Comparison of ENCODE assay signal across 8 cellular contexts in the genomic region with DNA sequence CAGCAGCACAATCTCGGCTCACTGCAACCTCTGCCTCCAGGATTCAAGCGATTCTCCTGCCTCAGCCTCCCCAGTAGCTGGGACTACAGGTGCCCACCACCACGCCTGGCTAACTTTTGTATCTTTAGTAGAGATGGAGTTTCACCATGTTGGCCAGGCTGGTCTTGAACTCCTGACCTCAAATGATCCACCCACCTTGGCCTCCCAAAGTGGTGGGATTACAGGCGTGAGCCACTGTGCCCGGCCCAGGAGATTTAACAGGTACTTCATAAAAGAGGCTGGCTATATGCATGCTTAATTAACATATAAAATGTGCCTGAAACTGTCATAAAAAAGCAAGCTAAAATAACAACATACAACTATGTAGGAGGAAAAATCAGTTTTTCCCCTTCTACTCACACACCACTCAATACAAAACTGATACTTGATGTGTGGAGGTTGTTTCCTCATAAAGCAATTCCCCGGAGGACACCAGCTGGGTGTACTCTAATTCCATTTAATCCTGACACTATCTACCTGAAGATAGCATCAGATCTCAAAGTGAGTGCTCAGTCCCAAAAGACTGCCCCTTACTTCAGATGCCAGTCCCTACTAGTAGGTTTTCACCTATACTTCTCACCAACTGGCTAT. TPM values are rescaled to one million over a fixed set of nuclear protein-coding genes. Genes with fewer than 3 reads are reported as not detected.
A peak's percentile ranks its signal among the peaks of the same experiment; 100 is the strongest.
DNase-seq lines count a peak whose midpoint lies in the region; ATAC-seq, FAIRE-seq and TF ChIP-seq lines count a peak whose summit lies in the region.
"Not testable (repeated sequence)": the region's sequence is repeated elsewhere in the genome, so short reads cannot be mapped to it uniquely, and the experiment has no call there.

No MANE protein-coding gene starts in this region.

- H3K9ac ChIP-seq in DND-41 (ENCODE audit: low read depth, low read length); GM12878 (ENCODE audit: control insufficient read depth, insufficient read depth, low read length): not testable (repeated sequence)

- not testable (repeated sequence) for H2AFZ ChIP-seq in DND-41 (ENCODE audit: low read depth, low read length); GM12878 (ENCODE audit: control insufficient read depth, low read depth, low read length)

- H4K20me1 ChIP-seq in DND-41 (ENCODE audit: insufficient read depth, low read length): peaks cover 66% of the 10 kb centered on the region
- not testable (repeated sequence) for H4K20me1 ChIP-seq in GM12878 (ENCODE audit: control insufficient read depth, insufficient read depth)

- H3K36me3 Mint-ChIP-seq in activated CD4-positive, alpha-beta memory T cell treated with anti-CD3 and anti-CD28 coated beads for 36 hours: not testable (repeated sequence)

- not testable (repeated sequence) for DNase-seq in DND-41
- DNase-seq in NCI-H524 treated with DMSO at 0.1 percent for 48 hours (lab: John Stamatoyannopoulos, UW) (peak; percentile 54), GM12878 (ENCODE audit: low read depth, low spot score) (peak; percentile 43)
- peak; percentile 13 for DNase-seq in activated CD4-positive, alpha-beta memory T cell treated with anti-CD3 and anti-CD28 coated beads for 36 hours

- not testable (repeated sequence) for H3K9me3 Mint-ChIP-seq in activated CD4-positive, alpha-beta memory T cell treated with anti-CD3 and anti-CD28 coated beads for 36 hours

- H3K4me1 Mint-ChIP-seq in activated CD4-positive, alpha-beta memory T cell treated with anti-CD3 and anti-CD28 coated beads for 36 hours (ENCODE audit: low read depth): peaks cover 40% of the 10 kb centered on the region

- H3K4me2 ChIP-seq in DND-41 (ENCODE audit: insufficient read depth, low read length): not testable (repeated sequence)
- H3K4me2 ChIP-seq in GM12878 (ENCODE audit: control insufficient read depth, insufficient read depth): peak overlapping the region; percentile 31; the same call in 1 of the 2 replicates

- not testable (repeated sequence) for H3K9me3 ChIP-seq in DND-41 (ENCODE audit: insufficient read depth, low read length, severe bottlenecking); GM12878 (replicated peaks; ENCODE audit: control insufficient read depth, insufficient read depth, low read length)

- intact Hi-C loops in activated CD4-positive, alpha-beta memory T cell treated with anti-CD3 and anti-CD28 coated beads for 36 hours (cut with micrococcal nuclease): loop anchor here (1.0 kb wide), 2 partner anchors 8 to 22 kb away; partner anchors contain the start of gene ANKRD28
- intact Hi-C loops in GM12878 (cut with micrococcal nuclease; ENCODE audit: unreplicated experiment): not testable (repeated sequence)

- not testable (repeated sequence) for TF ChIP-seq RAD21 in GM12878 (IDR thresholded peaks at IDR 0.05; ENCODE audit: insufficient read depth, low read depth, low read length)

- H3K36me3 ChIP-seq in DND-41 (ENCODE audit: insufficient read depth, low read length): peaks cover 72% of the 10 kb centered on the region
- peaks cover 3 to 13% of the 10 kb centered on the region in 2 experiments; a peak in 3 of 4 replicates for H3K36me3 ChIP-seq in GM12878 (ENCODE audit: control insufficient read depth in 2 of 2, insufficient read depth in 2 of 2, low read length in 1 of 2)

- POLR2A ChIA-PET in activated CD4-positive, alpha-beta memory T cell treated with anti-CD3 and anti-CD28 coated beads for 36 hours (lab: Charles Lee): interaction anchor here (1.7 kb wide), 1 partner anchor 22 kb away, joined by 8 read pairs; no protein-coding TSS in a partner anchor
- POLR2A ChIA-PET in GM12878 (lab: Charles Lee): interaction anchor here (0.7 to 2.2 kb wide), 8 partner anchors 17 to 145 kb away, joined by 3 to 15 read pairs (median 9); partner anchors contain the start of gene ANKRD28

- not testable (repeated sequence) for H3K27me3 ChIP-seq in DND-41 (ENCODE audit: insufficient read depth, low read length, poor library complexity); GM12878 (replicated peaks in 1 of 2; ENCODE audit: control insufficient read depth in 2 of 2, insufficient read depth in 2 of 2, low read length in 1 of 2)

- not testable (repeated sequence) for H3K4me3 Mint-ChIP-seq in activated CD4-positive, alpha-beta memory T cell treated with anti-CD3 and anti-CD28 coated beads for 36 hours

- H3K27me3 Mint-ChIP-seq in activated CD4-positive, alpha-beta memory T cell treated with anti-CD3 and anti-CD28 coated beads for 36 hours: not testable (repeated sequence)

- TF ChIP-seq CTCF in DND-41 (IDR thresholded peaks at IDR 0.05; ENCODE audit: borderline replicate concordance, extremely low read depth, low read length, poor library complexity, severe bottlenecking): not testable (repeated sequence)
- TF ChIP-seq CTCF in GM12878 (IDR thresholded peaks at IDR 0.05 in 2 of 3, conservative IDR thresholded peaks at IDR 0.05 in 1 of 3; ENCODE audit: control insufficient read depth in 2 of 3, extremely low read depth in 1 of 3, insufficient read depth in 1 of 3, low read depth in 3 of 3, low read length in 3 of 3): 0 out of 6 replicates have a peak, but pooled peaks of 1 of the 3 experiments have one; percentile 2

- FAIRE-seq in GM12878 (lab: Jason Lieb, UNC): not testable (repeated sequence)

- CTCF ChIA-PET in activated CD4-positive, alpha-beta memory T cell treated with anti-CD3 and anti-CD28 coated beads for 36 hours (lab: Charles Lee): interaction anchor here (1.2 kb wide), 1 partner anchor 36 kb away, joined by 3 read pairs; no protein-coding TSS in a partner anchor
- CTCF ChIA-PET in GM12878 (lab: Yijun Ruan, JAX): interaction anchor here (0.9 to 3.9 kb wide), 9 partner anchors 8 to 49 kb away, joined by 3 to 16 read pairs (median 7); no protein-coding TSS in a partner anchor

- H3K4me1 ChIP-seq in DND-41 (ENCODE audit: insufficient read depth, low read length) (peaks cover 14% of the 10 kb centered on the region), GM12878 (ENCODE audit: control insufficient read depth, insufficient read depth, low read length) (peaks cover 19% of the 10 kb centered on the region)

- not testable (repeated sequence) for TF ChIP-seq POLR2A in GM12878 (IDR thresholded peaks at IDR 0.05; ENCODE audit: low read depth, low read length)

- SMC1A ChIA-PET in GM12878 (lab: Charles Lee; ENCODE audit: uncharacterized antibody, unreplicated experiment): interaction anchor here (0.7 to 3.4 kb wide), 20 partner anchors 11 to 508 kb away, joined by 3 to 25 read pairs (median 6); partner anchors contain the start of gene ANKRD28

- not testable (repeated sequence) for H3K27ac Mint-ChIP-seq in activated CD4-positive, alpha-beta memory T cell treated with anti-CD3 and anti-CD28 coated beads for 36 hours

- H3K79me2 ChIP-seq in DND-41 (ENCODE audit: insufficient read depth, low read length): peaks cover 99% of the 10 kb centered on the region
- peaks cover 58% of the 10 kb centered on the region for H3K79me2 ChIP-seq in GM12878 (ENCODE audit: control insufficient read depth, insufficient read depth, low read length)

- TSS peak; percentile 1 for BruUV-seq in GM12878 (replicated peaks; lab: Mats Ljungman, UMichigan)

- H3K27ac ChIP-seq in DND-41 (ENCODE audit: low read length) (peak overlapping the region; percentile 4; the same call in 1 of the 2 replicates), GM12878 (ENCODE audit: control insufficient read depth, insufficient read depth) (peak overlapping the region; percentile 43)

- 30% methylated on average over 6 of the region's 6 CpGs for WGBS in GM12878 (ENCODE audit: insufficient coverage, insufficient replicate concordance, low lambda C conversion rate, missing lambda C conversion rate)

- peak; percentile 62 to 77; a peak in 3 of 4 replicates for TF ChIP-seq EP300 in GM12878 (IDR thresholded peaks at IDR 0.05; ENCODE audit: borderline replicate concordance in 1 of 2, control insufficient read depth in 1 of 2, low read depth in 2 of 2, low read length in 2 of 2)

- RAD21 ChIA-PET in GM12878 (lab: Charles Lee; ENCODE audit: unreplicated experiment): interaction anchor here (1.1 to 2.6 kb wide), 15 partner anchors 10 to 173 kb away, joined by 3 to 31 read pairs (median 7); partner anchors contain the start of genes ANKRD28, BTD and HACL1

- not testable (repeated sequence) for H3K4me3 ChIP-seq in DND-41 (ENCODE audit: low read depth in 1 of 2, low read length in 2 of 2); GM12878

- ATAC-seq in DND-41 (ENCODE audit: insufficient read depth, low read depth): not testable (repeated sequence)
- ATAC-seq in GM18861 (IDR thresholded peaks at IDR 0.05; ENCODE audit: unreplicated experiment) (peak; percentile 67), GM21447 (IDR thresholded peaks at IDR 0.05; ENCODE audit: unreplicated experiment) (peak; percentile 71), HG02759 (IDR thresholded peaks at IDR 0.05; ENCODE audit: unreplicated experiment) (peak; percentile 66), HG03378 (IDR thresholded peaks at IDR 0.05; ENCODE audit: unreplicated experiment) (peak; percentile 73), GM12878 (peak; percentile 65)

- in situ Hi-C loops in GM12878 (cut with MboI): not testable (repeated sequence)

TF ChIP-seq in GM12878, 131 proteins besides CTCF, POLR2A, EP300 and RAD21 (continues in another document):
- TF ChIP-seq NFIC (IDR thresholded peaks at IDR 0.05; ENCODE audit: low read depth, low read length): peak; percentile 77
- peak; percentile 47 for TF ChIP-seq IRF4 (IDR thresholded peaks at IDR 0.05; ENCODE audit: low read depth, low read length)
- TF ChIP-seq PAX5 (IDR thresholded peaks at IDR 0.05; ENCODE audit: borderline replicate concordance, low read depth, low read length): 0 out of 2 replicates have a peak, but pooled peaks have one; percentile 5
- peak; percentile 78 for TF ChIP-seq BCL11A (IDR thresholded peaks at IDR 0.05; ENCODE audit: low read depth, low read length)

RNA-seq across cellular contexts. Expression of gene ANKRD28, which starts 22.7 kb away (rescaled TPM):
- 10 to 100 TPM; 31.4 to 34.8 TPM for total RNA-seq in activated CD4-positive, alpha-beta memory T cell treated with anti-CD3 and anti-CD28 coated beads for 36 hours
- 532 and 544 TPM in 2 replicates for total RNA-seq in GM12878 (2013; cell fraction: nucleolus; rRNA removed)
- total RNA-seq in GM12878 (2014; rRNA removed) (48.9 and 58.5 TPM in 2 replicates), GM12878 (2014; rRNA removed; fragmentation: Illumina TruSeq; extraction: Trizol) (58.9 and 65.4 TPM in 2 replicates), GM12878 (2021) (51.9 and 55.4 TPM in 2 replicates)
- 24.0 TPM for polyA plus RNA-seq in GM12878 (2011; ENCODE audit: low read depth)
- polyA plus RNA-seq in GM12878 (2011; rRNA removed) (105 and 132 TPM in 2 replicates), GM12878 (2014; fragmentation: Illumina TruSeq; extraction: Trizol) (42.3 and 50.2 TPM in 2 replicates), GM12878 (2014; fragmentation: Nextera tagmentation; extraction: Ambion mirVana) (10 to 100 TPM; 12.3 to 13.7 TPM), GM12878 (2014; rRNA removed) (34.3 and 36.2 TPM in 2 replicates), GM12878 (2016; fragmentation: Nextera tagmentation; extraction: Ambion mirVana) (10 to 100 TPM; 11.2 to 20.6 TPM)
- polyA plus RNA-seq in GM12878 (2011; cell fraction: cytosol; rRNA removed): 45.9 and 56.4 TPM in 2 replicates
- polyA plus RNA-seq in GM12878 (2011; cell fraction: nucleus; rRNA removed): 158 and 206 TPM in 2 replicates
- polyA plus RNA-seq in GM12878 (2012): 24.5 and 30.8 TPM in 2 replicates
- polyA minus RNA-seq in GM12878 (2011; rRNA and poly(A)+ RNA removed): 171 and 281 TPM in 2 replicates
- 37.0 and 48.7 TPM in 2 replicates for polyA minus RNA-seq in GM12878 (2011; cell fraction: cytosol; rRNA and poly(A)+ RNA removed)
- 142 and 203 TPM in 2 replicates for polyA minus RNA-seq in GM12878 (2011; cell fraction: nucleus; rRNA and poly(A)+ RNA removed)
